8 cellular contexts compared by ENCODE assay signal in the genomic region with DNA sequence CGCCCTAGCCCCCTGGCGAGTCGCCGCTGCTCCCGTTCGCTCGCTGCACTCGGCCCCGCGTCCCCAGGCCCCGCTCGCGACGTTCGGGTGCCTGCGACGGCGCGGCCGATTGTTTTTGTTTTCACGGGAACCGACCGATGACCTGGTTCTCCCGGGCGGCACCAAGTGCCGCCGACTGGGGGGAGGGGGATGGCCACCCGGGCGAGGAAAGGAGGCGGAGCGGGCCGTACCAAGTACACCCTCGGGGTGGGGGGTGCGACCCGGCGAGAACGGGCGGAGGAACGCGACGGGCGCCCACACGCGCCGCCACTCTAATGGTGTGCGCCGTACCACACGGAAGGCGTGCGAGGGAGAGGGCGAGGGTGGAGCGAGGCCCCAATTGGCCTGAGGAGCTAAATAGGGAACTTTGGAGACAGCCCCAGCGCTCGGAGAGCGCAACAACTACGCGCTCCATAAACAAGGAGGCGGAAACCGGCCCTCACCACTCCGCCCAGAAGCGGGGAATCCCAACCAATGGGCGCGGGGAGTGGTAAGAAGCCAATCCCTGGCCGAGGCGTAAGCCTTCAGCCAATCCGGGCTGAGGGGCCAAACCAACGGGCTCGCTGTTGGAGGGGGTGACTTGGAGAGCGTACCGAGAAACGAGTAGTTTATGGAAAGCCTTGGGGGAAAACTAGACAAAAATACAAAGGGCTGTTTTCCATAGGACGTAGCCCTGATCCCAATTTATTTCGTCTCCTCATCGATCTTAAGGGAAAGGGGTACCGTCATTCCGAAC. TPM values are rescaled to one million over a fixed set of nuclear protein-coding genes. Genes with fewer than 3 reads are reported as not detected.
DNase-seq lines count a peak whose midpoint lies in the region; ATAC-seq, FAIRE-seq and TF ChIP-seq lines count a peak whose summit lies in the region.
"Not testable (repeated sequence)": the region's sequence is repeated elsewhere in the genome, so short reads cannot be mapped to it uniquely, and the experiment has no call there.

No MANE protein-coding gene starts in this region.

- not testable (repeated sequence) for H3K36me3 ChIP-seq in DND-41 (ENCODE audit: insufficient read depth, low read length)

- in situ Hi-C loops in astrocyte of the spinal cord (cut with HindIII; ENCODE audit: low sequenced_read_pairs), result not testable (repeated sequence)

- H3K9me3 Mint-ChIP-seq in stimulated activated memory B cell treated with anti-CD40 and anti-IgM and Interleukin-4, amounts not matched to agents 10 μg/mL and 1 μg/mL and 100 μg/mL, for 72 hours, result not testable (repeated sequence)

- peak; percentile 96 for DNase-seq in DND-41
- DNase-seq in astrocyte of the spinal cord (ENCODE audit: low read depth, low spot score), result peak; percentile 92
- peak; percentile 96 for DNase-seq in cardiac septum (ENCODE audit: low spot score)
- peak; percentile 62 for DNase-seq in omental fat pad (ENCODE audit: low spot score)

- H3K27me3 ChIP-seq in DND-41 (ENCODE audit: insufficient read depth, low read length, poor library complexity), result not testable (repeated sequence)

- H3K9me3 ChIP-seq in DND-41 (ENCODE audit: insufficient read depth, low read length, severe bottlenecking), result not testable (repeated sequence)

- not testable (repeated sequence) for H3K27me3 Mint-ChIP-seq in stimulated activated memory B cell treated with anti-CD40 and anti-IgM and Interleukin-4, amounts not matched to agents 10 μg/mL and 1 μg/mL and 100 μg/mL, for 72 hours

- H3K4me3 ChIP-seq in DND-41 (ENCODE audit: low read depth in 1 of 2, low read length in 2 of 2) (peak overlapping the region; percentile 34 to 72; a peak in 3 of 4 replicates), astrocyte of the spinal cord (ENCODE audit: low read depth, low read length) (peak overlapping the region; percentile 56)

- peak; percentile 91 for ATAC-seq in DND-41 (ENCODE audit: insufficient read depth, low read depth)
- peak; percentile 90 for ATAC-seq in GM21423 (IDR thresholded peaks at IDR 0.05; ENCODE audit: unreplicated experiment)
- peak; percentile 87 for ATAC-seq in HG03521 (IDR thresholded peaks at IDR 0.05; ENCODE audit: unreplicated experiment)
- ATAC-seq in omental fat pad (ENCODE audit: low FRiP score), result peak; percentile 98
- peak; percentile 97 for ATAC-seq in stimulated activated memory B cell treated with anti-CD40 and anti-IgM and Interleukin-4, amounts not matched to agents 10 μg/mL and 1 μg/mL and 100 μg/mL, for 72 hours

- H3K4me2 ChIP-seq in DND-41 (ENCODE audit: insufficient read depth, low read length), result peak overlapping the region; percentile 55

- H2AFZ ChIP-seq in DND-41 (ENCODE audit: low read depth, low read length), result peak overlapping the region; percentile 94

- peak overlapping the region; percentile 100 for H3K27ac Mint-ChIP-seq in stimulated activated memory B cell treated with anti-CD40 and anti-IgM and Interleukin-4, amounts not matched to agents 10 μg/mL and 1 μg/mL and 100 μg/mL, for 72 hours

- not testable (repeated sequence) for TF ChIP-seq CTCF in DND-41 (IDR thresholded peaks at IDR 0.05; ENCODE audit: borderline replicate concordance, extremely low read depth, low read length, poor library complexity, severe bottlenecking); astrocyte of the spinal cord (IDR thresholded peaks at IDR 0.05; ENCODE audit: low read depth, low read length); omental fat pad (IDR thresholded peaks at IDR 0.05)

- H3K79me2 ChIP-seq in DND-41 (ENCODE audit: insufficient read depth, low read length), result peaks cover 25% of the 10 kb centered on the region

- not testable (repeated sequence) for H4K20me1 ChIP-seq in DND-41 (ENCODE audit: insufficient read depth, low read length)

- H3K36me3 Mint-ChIP-seq in stimulated activated memory B cell treated with anti-CD40 and anti-IgM and Interleukin-4, amounts not matched to agents 10 μg/mL and 1 μg/mL and 100 μg/mL, for 72 hours, result not testable (repeated sequence)

- peak overlapping the region; percentile 89 for H3K27ac ChIP-seq in DND-41 (ENCODE audit: low read length)

- H3K4me1 ChIP-seq in DND-41 (ENCODE audit: insufficient read depth, low read length), result not testable (repeated sequence)

- peak; percentile 96 for FAIRE-seq in TTC549 (lab: Jason Lieb, UNC)

- H3K9ac ChIP-seq in DND-41 (ENCODE audit: low read depth, low read length), result peak overlapping the region; percentile 67

- intact Hi-C loops in cardiac septum (cut with DNase I), result not testable (repeated sequence)

- H3K4me3 Mint-ChIP-seq in stimulated activated memory B cell treated with anti-CD40 and anti-IgM and Interleukin-4, amounts not matched to agents 10 μg/mL and 1 μg/mL and 100 μg/mL, for 72 hours, result peak overlapping the region; percentile 95

- H3K4me1 Mint-ChIP-seq in stimulated activated memory B cell treated with anti-CD40 and anti-IgM and Interleukin-4, amounts not matched to agents 10 μg/mL and 1 μg/mL and 100 μg/mL, for 72 hours, result peaks cover 13% of the 10 kb centered on the region

RNA-seq across cellular contexts. Expression of a gene that starts 54.8 kb away (rescaled TPM):
- total RNA-seq in cardiac septum (3.2 TPM), omental fat pad (1 to 10 TPM in 2 of 4 donors, under 1 TPM in 1, not detected in 1; 0.84 to 8.0 (median 4.5) TPM)

Comparison
In these comparisons a context has a peak if more than half of its experiments do, and no peak if none do; other contexts are left out.
1. Peak in every context shown above with its lines: DNase-seq, ATAC-seq, H3K4me3 ChIP-seq and H3K27ac ChIP-seq.